Comparison of ENCODE assay signal across 8 cellular contexts in genomic region chr16:18788828-18789514, GRCh38. TPM values are rescaled to one million over a fixed set of nuclear protein-coding genes. Genes with fewer than 3 reads are reported as not detected.
DNase-seq lines count a peak whose midpoint lies in the region; ATAC-seq, FAIRE-seq and TF ChIP-seq lines count a peak whose summit lies in the region.
"Had no signal": no experiment of that assay in that cellular context is flagged by ENCODE, and none has a peak within 500 bp of the region (broad histone marks: within the 10 kb centered on the region; RNA-seq: fewer than 3 reads in every experiment).

No MANE protein-coding gene starts in this region.

- peak overlapping the region; percentile 66 for H3K4me3 ChIP-seq in HEK293 (ENCODE audit: low read depth, low read length)
- peak overlapping the region; percentile 91 to 94 for H3K4me3 ChIP-seq in small intestine (ENCODE audit: low read depth in 1 of 2, low read length in 2 of 2)

- peak overlapping the region; percentile 96 for H3K4me3 Mint-ChIP-seq in T-helper 17 cell

- 1 to 6% (median 2%) methylated on average over 20 of the region's 20 CpGs for WGBS in small intestine, 3 donors

- POLR2A ChIA-PET in HEK293 (lab: Yijun Ruan, JAX) = interaction anchor here (10.4 kb wide), 1 partner anchor 13 kb away, joined by 329 read pairs; the partner anchor contains the start of gene ARL6IP1

- CTCF ChIA-PET in HEK293 (lab: Yijun Ruan, JAX) = interaction anchor here (0.5 to 1.0 kb wide), 2 partner anchors 12 to 732 kb away, joined by 3 to 4 read pairs; partner anchors contain the start of gene ARL6IP1

- no peak for ATAC-seq in T-helper 17 cell

- H3K27me3 ChIP-seq in small intestine (ENCODE audit: control insufficient read depth in 2 of 2, insufficient read depth in 2 of 2, low read length in 2 of 2) = no peaks in the 10 kb centered on the region

- peak overlapping the region; percentile 96 for H3K27ac Mint-ChIP-seq in T-helper 17 cell

- H3K9me3 ChIP-seq in HEK293 (ENCODE audit: control insufficient read depth, insufficient read depth, low read depth, low read length) (no peaks in the 10 kb centered on the region), T-helper 17 cell (ENCODE audit: control insufficient read depth, low read length, poor library complexity, severe bottlenecking) (no peaks in the 10 kb centered on the region), small intestine (ENCODE audit: control insufficient read depth, low read depth) (no peaks in the 10 kb centered on the region)

- H3K27me3 Mint-ChIP-seq in T-helper 17 cell = no peaks in the 10 kb centered on the region

- peaks cover 59% of the 10 kb centered on the region for H3K4me1 Mint-ChIP-seq in T-helper 17 cell

- peaks cover 46 to 79% of the 10 kb centered on the region in 2 experiments for H3K36me3 ChIP-seq in HEK293 (ENCODE audit: control insufficient read depth in 2 of 2, insufficient read depth in 1 of 2, low read length in 2 of 2)
- H3K36me3 ChIP-seq in small intestine (ENCODE audit: control insufficient read depth in 2 of 2, insufficient read depth in 2 of 2, low read length in 2 of 2) = peaks cover 11 to 25% of the 10 kb centered on the region in 2 donors

- TF ChIP-seq CTCF in HEK293 (tag by site-specific recombination; IDR thresholded peaks at IDR 0.05) = no peak

- H3K4me1 ChIP-seq in HEK293 (ENCODE audit: control insufficient read depth, insufficient read depth, low read length) (peaks cover 4% of the 10 kb centered on the region; the same call in 1 of the 2 replicates), small intestine (ENCODE audit: control insufficient read depth in 2 of 2, insufficient read depth in 1 of 2, low read depth in 1 of 2, low read length in 1 of 2) (peaks cover 0 to 20% of the 10 kb centered on the region in 2 donors)

- H3K36me3 Mint-ChIP-seq in T-helper 17 cell (ENCODE audit: low read depth) = peaks cover 22% of the 10 kb centered on the region

- H3K27ac ChIP-seq in HEK293 (ENCODE audit: extremely low read depth, low read depth, low read length) = peak overlapping the region; percentile 99; the same call in 1 of the 2 replicates
- peak overlapping the region in 1 of 2 donors; percentile 86 for H3K27ac ChIP-seq in small intestine (ENCODE audit: low read depth in 1 of 2, low read length in 1 of 2)

- FAIRE-seq in small intestine (lab: Jason Lieb, UNC) = no peak
- FAIRE-seq: TTC549 had no signal

- DNase-seq in T-helper 17 cell = no peak
- DNase-seq in germinal center (ENCODE audit: low spot score) = peak; percentile 12
- DNase-seq in small intestine = peak; percentile 48
- DNase-seq in NCI-H1694 treated with DMSO at 0.1 percent for 48 hours (lab: John Stamatoyannopoulos, UW) = no peak
- no peak for DNase-seq in NCI-H1105 treated with DMSO at 0.1 percent for 48 hours (lab: John Stamatoyannopoulos, UW)
- DNase-seq in activated gamma-delta T cell treated with Interleukin-2 at 50 U/mL for 16 hours = no peak

TF ChIP-seq in HEK293, 187 proteins besides CTCF, POLR2A, EP300 and RAD21:
- TF ChIP-seq ZNF133 (tag by site-specific recombination; IDR thresholded peaks at IDR 0.05) = no peak
- no peak for TF ChIP-seq ZNF580 (tag by site-specific recombination; IDR thresholded peaks at IDR 0.05)
- TF ChIP-seq ZNF341 (tag by site-specific recombination; IDR thresholded peaks at IDR 0.05; ENCODE audit: low read depth) = no peak
- no peak for TF ChIP-seq ZNF624 (tag by site-specific recombination; IDR thresholded peaks at IDR 0.05)
- TF ChIP-seq ZNF571 (tag by site-specific recombination; IDR thresholded peaks at IDR 0.05) = no peak
- TF ChIP-seq ZNF23 (tag by site-specific recombination; IDR thresholded peaks at IDR 0.05; ENCODE audit: borderline replicate concordance) = no peak
- TF ChIP-seq ZBTB20 (tag by site-specific recombination; IDR thresholded peaks at IDR 0.05) = no peak
- no peak for TF ChIP-seq KLF10 (tag by site-specific recombination; IDR thresholded peaks at IDR 0.05)
- no peak for TF ChIP-seq ZNF148 (tag by site-specific recombination; IDR thresholded peaks at IDR 0.05; ENCODE audit: borderline replicate concordance)
TF ChIP-seq in HEK293: peak in this region for 0.

RNA-seq across cellular contexts. Expression of gene RPS15A, which starts 1.2 kb away (rescaled TPM):
- 1,000 to 10,000 TPM; 3,265 to 3,350 TPM for total RNA-seq in T-helper 17 cell
- polyA plus RNA-seq in small intestine = 1,000 to 10,000 TPM; 2,630 to 4,880 (median 4,191) TPM

RNA-seq across cellular contexts. Expression of gene ARL6IP1, which starts 12.4 kb away (rescaled TPM):
- total RNA-seq in T-helper 17 cell = 100 to 1,000 TPM in 1 of 2 donors, 10 to 100 TPM in 1; 99.5 to 104 TPM
- 100 to 1,000 TPM in 1 of 3 donors, 10 to 100 TPM in 2; 45.7 to 212 (median 59.0) TPM for polyA plus RNA-seq in small intestine

Comparison
In these comparisons a context has a peak if more than half of its experiments do, and no peak if none do; other contexts are left out.
1. DNase-seq: peak in germinal center (single experiment) and small intestine (single experiment); none in T-helper 17 cell (0 of 3), NCI-H1694 treated with DMSO at 0.1 percent for 48 hours (single experiment), NCI-H1105 treated with DMSO at 0.1 percent for 48 hours (single experiment) and activated gamma-delta T cell treated with Interleukin-2 at 50 U/mL for 16 hours (single experiment).